ENCODE assay signal across 1 cellular context in the genomic region with DNA sequence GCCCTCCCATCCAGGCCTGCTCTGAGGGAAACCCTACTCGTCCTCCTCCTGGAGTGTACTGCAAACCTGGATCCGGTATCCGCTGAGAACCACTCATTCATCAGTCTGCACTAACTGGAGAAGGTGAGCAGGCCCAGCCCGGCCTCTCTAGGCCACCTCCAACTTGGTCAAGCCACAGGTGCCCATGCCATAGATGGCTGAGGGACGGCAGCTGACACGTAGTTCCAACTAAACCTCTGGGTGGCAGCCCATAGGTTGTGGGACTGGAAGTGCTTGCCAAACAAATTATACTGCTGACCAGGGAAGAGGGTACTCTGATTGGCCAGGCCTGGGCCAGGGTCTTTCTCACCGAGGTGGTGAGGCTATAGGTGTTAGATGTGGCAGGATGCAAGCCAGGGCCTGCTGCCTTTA.
TF ChIP-seq lines count a peak whose summit lies in the region.

No MANE protein-coding gene starts in this region.

TF ChIP-seq in HCT116, 20 proteins besides CTCF, POLR2A, EP300 and RAD21 (continued from another document):
- TF ChIP-seq SP1 (IDR thresholded peaks at IDR 0.05; ENCODE audit: low read depth): no peak
- TF ChIP-seq, protein P1, sequence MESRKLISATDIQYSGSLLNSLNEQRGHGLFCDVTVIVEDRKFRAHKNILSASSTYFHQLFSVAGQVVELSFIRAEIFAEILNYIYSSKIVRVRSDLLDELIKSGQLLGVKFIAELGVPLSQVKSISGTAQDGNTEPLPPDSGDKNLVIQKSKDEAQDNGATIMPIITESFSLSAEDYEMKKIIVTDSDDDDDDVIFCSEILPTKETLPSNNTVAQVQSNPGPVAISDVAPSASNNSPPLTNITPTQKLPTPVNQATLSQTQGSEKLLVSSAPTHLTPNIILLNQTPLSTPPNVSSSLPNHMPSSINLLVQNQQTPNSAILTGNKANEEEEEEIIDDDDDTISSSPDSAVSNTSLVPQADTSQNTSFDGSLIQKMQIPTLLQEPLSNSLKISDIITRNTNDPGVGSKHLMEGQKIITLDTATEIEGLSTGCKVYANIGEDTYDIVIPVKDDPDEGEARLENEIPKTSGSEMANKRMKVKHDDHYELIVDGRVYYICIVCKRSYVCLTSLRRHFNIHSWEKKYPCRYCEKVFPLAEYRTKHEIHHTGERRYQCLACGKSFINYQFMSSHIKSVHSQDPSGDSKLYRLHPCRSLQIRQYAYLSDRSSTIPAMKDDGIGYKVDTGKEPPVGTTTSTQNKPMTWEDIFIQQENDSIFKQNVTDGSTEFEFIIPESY (IDR thresholded peaks at IDR 0.05; ENCODE audit: extremely low read depth, insufficient replicate concordance, low read length): no peak
